12 cellular contexts compared by ENCODE assay signal in genomic region chr5:126814721-126815404, GRCh38. TPM values are rescaled to one million over a fixed set of nuclear protein-coding genes. Genes with fewer than 3 reads are reported as not detected.
DNase-seq lines count a peak whose midpoint lies in the region; ATAC-seq and TF ChIP-seq lines count a peak whose summit lies in the region.
"Had no signal": no experiment of that assay in that cellular context is flagged by ENCODE, and none has a peak within 500 bp of the region (broad histone marks: within the 10 kb centered on the region; RNA-seq: fewer than 3 reads in every experiment).

No MANE protein-coding gene starts in this region.

- CTCF ChIA-PET in WTC11 (lab: Charles Lee) = no interaction called here
- CTCF ChIA-PET in naive thymus-derived CD4-positive, alpha-beta T cell (lab: Charles Lee) = interaction anchor here (0.6 kb wide), 1 partner anchor 34 kb away, joined by 3 read pairs; no protein-coding TSS in a partner anchor

- H3K27ac ChIP-seq in naive thymus-derived CD4-positive, alpha-beta T cell (ENCODE audit: low read depth, low read length) = no peak overlapping the region

- no peaks in the 10 kb centered on the region for H3K9me3 Mint-ChIP-seq in activated T-cell treated with anti-CD3 and anti-CD28 coated beads, Interleukin-2, amount 50 U/mL, for 72 hours
- no peaks in the 10 kb centered on the region for H3K9me3 Mint-ChIP-seq in WTC11
- no peaks in the 10 kb centered on the region for H3K9me3 Mint-ChIP-seq in stimulated activated effector memory CD8-positive, alpha-beta T cell treated with anti-CD3 and anti-CD28 coated beads, Interleukin-12 subunit alpha, Interleukin-12 subunit beta, amount 100 ng/mL, for 72 hours
- H3K9me3 Mint-ChIP-seq in naive thymus-derived CD4-positive, alpha-beta T cell = no peaks in the 10 kb centered on the region
- H3K9me3 Mint-ChIP-seq: brain had no signal

- no peaks in the 10 kb centered on the region for H3K9me3 ChIP-seq in naive thymus-derived CD4-positive, alpha-beta T cell (ENCODE audit: control insufficient read depth in 2 of 3, low read length in 3 of 3)

- H3K36me3 ChIP-seq in naive thymus-derived CD4-positive, alpha-beta T cell (ENCODE audit: control insufficient read depth in 2 of 3, insufficient read depth in 3 of 3, low read length in 3 of 3) = peaks cover 0 to 28% (median 3%) of the 10 kb centered on the region in 3 experiments

- intact Hi-C loops in naive thymus-derived CD4-positive, alpha-beta T cell (cut with micrococcal nuclease) = loop anchor here in 1 of 2 donors (5.0 kb wide), 2 partner anchors 37 to 38 kb away; partner anchors contain the start of gene LMNB1
- intact Hi-C loops in posterior vena cava (cut with DNase I) = no loop called here

- ATAC-seq in activated T-cell treated with anti-CD3 and anti-CD28 coated beads, Interleukin-2, amount 50 U/mL, for 72 hours (replicated peaks in 1 of 2) = no peak
- no peak for ATAC-seq in WTC11
- no peak for ATAC-seq in stimulated activated effector memory CD8-positive, alpha-beta T cell treated with anti-CD3 and anti-CD28 coated beads, Interleukin-12 subunit alpha, Interleukin-12 subunit beta, amount 100 ng/mL, for 72 hours
- ATAC-seq in naive thymus-derived CD4-positive, alpha-beta T cell = no peak

- POLR2A ChIA-PET in WTC11 (lab: Charles Lee) = no interaction called here
- POLR2A ChIA-PET in naive thymus-derived CD4-positive, alpha-beta T cell (lab: Charles Lee) = interaction anchor here (1.1 kb wide), 1 partner anchor 35 kb away, joined by 3 read pairs; no protein-coding TSS in a partner anchor

- H3K27me3 Mint-ChIP-seq in activated T-cell treated with anti-CD3 and anti-CD28 coated beads, Interleukin-2, amount 50 U/mL, for 72 hours (ENCODE audit: low read depth) = no peaks in the 10 kb centered on the region
- H3K27me3 Mint-ChIP-seq in WTC11 (ENCODE audit: low read depth) = no peaks in the 10 kb centered on the region
- H3K27me3 Mint-ChIP-seq in naive thymus-derived CD4-positive, alpha-beta T cell = no peaks in the 10 kb centered on the region
- H3K27me3 Mint-ChIP-seq: brain had no signal

- peaks cover 42% of the 10 kb centered on the region for H3K4me1 Mint-ChIP-seq in activated T-cell treated with anti-CD3 and anti-CD28 coated beads, Interleukin-2, amount 50 U/mL, for 72 hours (ENCODE audit: low read depth)
- no peaks in the 10 kb centered on the region for H3K4me1 Mint-ChIP-seq in WTC11
- H3K4me1 Mint-ChIP-seq in stimulated activated effector memory CD8-positive, alpha-beta T cell treated with anti-CD3 and anti-CD28 coated beads, Interleukin-12 subunit alpha, Interleukin-12 subunit beta, amount 100 ng/mL, for 72 hours = peaks cover 40% of the 10 kb centered on the region
- H3K4me1 Mint-ChIP-seq in naive thymus-derived CD4-positive, alpha-beta T cell = peaks cover 0 to 58% (median 21%) of the 10 kb centered on the region in 7 donors
- H3K4me1 Mint-ChIP-seq: brain had no signal

- no peak for DNase-seq in activated T-cell treated with anti-CD3 and anti-CD28 coated beads, Interleukin-2, amount 50 U/mL, for 72 hours
- DNase-seq in activated T-cell treated with anti-CD3 and anti-CD28 coated beads for 4 hours (no peak), WTC11 (ENCODE audit: low spot score) (no peak), fibroblast of peridontal ligament (ENCODE audit: extremely low read depth) (peak; percentile 46), NOMO-1 treated with DMSO at 0.1 percent for 48 hours (lab: John Stamatoyannopoulos, UW; ENCODE audit: unreplicated experiment) (no peak), posterior vena cava (ENCODE audit: low spot score) (no peak)
- DNase-seq in stimulated activated effector memory CD8-positive, alpha-beta T cell treated with anti-CD3 and anti-CD28 coated beads, Interleukin-12 subunit alpha, Interleukin-12 subunit beta, amount 100 ng/mL, for 72 hours (ENCODE audit: low spot score in 2 of 2) = no peak
- no peak for DNase-seq in naive thymus-derived CD4-positive, alpha-beta T cell
- DNase-seq: NCI-H1694 treated with DMSO at 0.1 percent for 48 hours; posterior cingulate gyrus; stimulated activated CD4-positive, alpha-beta T cell treated with anti-CD3 and anti-CD28 coated beads, Interleukin-1b, Interleukin-23, amount 100 ng/mL, for 48 hours had no signal

- H3K36me3 Mint-ChIP-seq in activated T-cell treated with anti-CD3 and anti-CD28 coated beads, Interleukin-2, amount 50 U/mL, for 72 hours (ENCODE audit: insufficient read depth in 2 of 2) = peaks cover 24 to 57% of the 10 kb centered on the region in 2 donors
- peaks cover 74% of the 10 kb centered on the region for H3K36me3 Mint-ChIP-seq in WTC11
- H3K36me3 Mint-ChIP-seq in stimulated activated effector memory CD8-positive, alpha-beta T cell treated with anti-CD3 and anti-CD28 coated beads, Interleukin-12 subunit alpha, Interleukin-12 subunit beta, amount 100 ng/mL, for 72 hours = peaks cover 100% of the 10 kb centered on the region
- peaks cover 7 to 49% (median 38%) of the 10 kb centered on the region in 5 donors for H3K36me3 Mint-ChIP-seq in naive thymus-derived CD4-positive, alpha-beta T cell

- peaks cover 8 to 11% of the 10 kb centered on the region in 2 donors for H3K4me1 ChIP-seq in naive thymus-derived CD4-positive, alpha-beta T cell (ENCODE audit: control insufficient read depth in 2 of 2, insufficient read depth in 2 of 2, low read length in 2 of 2)

- no peaks in the 10 kb centered on the region for H3K27me3 ChIP-seq in naive thymus-derived CD4-positive, alpha-beta T cell (ENCODE audit: control insufficient read depth in 2 of 2, insufficient read depth in 2 of 2, low read length in 2 of 2)

- TF ChIP-seq CTCF in WTC11 (IDR thresholded peaks at IDR 0.05) = no peak

- H3K4me3 Mint-ChIP-seq in activated T-cell treated with anti-CD3 and anti-CD28 coated beads, Interleukin-2, amount 50 U/mL, for 72 hours = peak overlapping the region in 1 of 2 donors; percentile 70
- no peak overlapping the region for H3K4me3 Mint-ChIP-seq in WTC11
- no peak overlapping the region for H3K4me3 Mint-ChIP-seq in stimulated activated effector memory CD8-positive, alpha-beta T cell treated with anti-CD3 and anti-CD28 coated beads, Interleukin-12 subunit alpha, Interleukin-12 subunit beta, amount 100 ng/mL, for 72 hours
- H3K4me3 Mint-ChIP-seq in naive thymus-derived CD4-positive, alpha-beta T cell = no peak overlapping the region
- H3K4me3 Mint-ChIP-seq: brain had no signal

- no peak overlapping the region for H3K4me3 ChIP-seq in naive thymus-derived CD4-positive, alpha-beta T cell (ENCODE audit: low read length)

- H3K27ac Mint-ChIP-seq in activated T-cell treated with anti-CD3 and anti-CD28 coated beads, Interleukin-2, amount 50 U/mL, for 72 hours = peak overlapping the region; percentile 98
- peak overlapping the region; percentile 22; the same call in 1 of the 2 replicates for H3K27ac Mint-ChIP-seq in WTC11
- H3K27ac Mint-ChIP-seq in stimulated activated effector memory CD8-positive, alpha-beta T cell treated with anti-CD3 and anti-CD28 coated beads, Interleukin-12 subunit alpha, Interleukin-12 subunit beta, amount 100 ng/mL, for 72 hours = peak overlapping the region; percentile 75
- H3K27ac Mint-ChIP-seq in naive thymus-derived CD4-positive, alpha-beta T cell = peak overlapping the region in 3 of 9 donors; percentile 64 to 74 (median 70)

TF ChIP-seq in WTC11, 78 proteins besides CTCF, POLR2A, EP300 and RAD21 (continues in another document):
- no peak for TF ChIP-seq ATF6 (CRISPR knock-in tag; IDR thresholded peaks at IDR 0.05)
- TF ChIP-seq NFYB (CRISPR knock-in tag; conservative IDR thresholded peaks at IDR 0.05; ENCODE audit: low read depth) = no peak
- TF ChIP-seq ZNF423 (CRISPR knock-in tag; IDR thresholded peaks at IDR 0.05) = no peak
- TF ChIP-seq MLX (CRISPR knock-in tag; IDR thresholded peaks at IDR 0.05) = no peak
- no peak for TF ChIP-seq USF2 (CRISPR knock-in tag; IDR thresholded peaks at IDR 0.05)

RNA-seq across cellular contexts. Expression of gene LMNB1, which starts 37.9 kb away (rescaled TPM):
- total RNA-seq in activated T-cell treated with anti-CD3 and anti-CD28 coated beads, Interleukin-2, amount 50 U/mL, for 72 hours = 100 to 1,000 TPM; 186 to 211 TPM
- total RNA-seq in WTC11 (2021) (220 to 233 TPM (median 223 TPM) in 3 replicates), posterior vena cava (1 to 10 TPM; 4.4 to 5.7 TPM)
- total RNA-seq in naive thymus-derived CD4-positive, alpha-beta T cell = 100 to 1,000 TPM in 1 of 5 experiments, 10 to 100 TPM in 4; 20.8 to 218 (median 32.6) TPM
- polyA plus RNA-seq in naive thymus-derived CD4-positive, alpha-beta T cell = 10 to 100 TPM; 10.5 to 11.3 TPM
